ENCODE assay signal across 8 cellular contexts in the genomic region with DNA sequence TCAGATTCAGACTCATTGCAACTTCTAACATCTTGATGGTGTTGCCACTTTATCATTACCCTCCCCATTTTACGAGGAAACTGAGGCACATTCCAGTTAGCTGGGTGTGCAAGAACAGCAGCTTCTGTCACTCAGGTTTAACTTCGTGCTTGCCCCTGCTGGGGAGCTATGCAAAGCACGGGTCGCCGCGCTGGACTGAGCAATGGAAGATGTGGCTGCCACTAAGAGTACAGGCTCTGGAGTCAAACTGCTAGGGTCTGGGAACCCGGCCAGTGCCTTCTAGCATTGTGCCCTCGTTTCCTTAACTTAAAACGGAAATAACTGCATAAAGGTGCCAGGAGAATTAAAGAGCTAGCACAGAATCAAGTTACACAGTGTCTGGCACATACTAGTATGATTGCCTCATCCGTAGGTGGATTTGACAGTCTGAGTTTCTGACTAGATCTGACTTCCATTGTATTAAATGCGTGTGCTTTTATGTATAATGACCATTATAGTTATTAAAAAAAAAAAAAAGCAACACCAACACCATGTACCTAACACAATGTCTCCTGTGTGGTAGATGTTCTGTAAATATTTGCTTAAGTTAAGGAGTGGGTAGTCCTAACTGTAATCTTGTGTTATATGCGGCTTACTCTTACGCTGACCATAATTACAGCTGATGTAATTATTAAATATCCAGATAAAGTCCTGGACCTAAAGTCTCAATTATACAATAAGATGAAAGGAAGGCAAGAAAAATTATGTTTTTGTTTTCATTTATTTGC. TPM values are rescaled to one million over a fixed set of nuclear protein-coding genes. Genes with fewer than 3 reads are reported as not detected.
DNase-seq lines count a peak whose midpoint lies in the region; ATAC-seq and TF ChIP-seq lines count a peak whose summit lies in the region.

No MANE protein-coding gene starts in this region.

- H3K27ac ChIP-seq in BLaER1 (peak overlapping the region; percentile 98), esophagus muscularis mucosa (replicated peaks in 1 of 4) (peak overlapping the region; percentile 90 to 95 (median 92)), substantia nigra (ENCODE audit: low read depth, low read length, poor library complexity, severe bottlenecking) (peak overlapping the region; percentile 67)

- H3K9ac ChIP-seq in BLaER1: peak overlapping the region; percentile 97

- H4K20me1 ChIP-seq in BLaER1: peaks cover 29% of the 10 kb centered on the region

- H3K4me1 ChIP-seq in BLaER1: peaks cover 58% of the 10 kb centered on the region
- H3K4me1 ChIP-seq in esophagus muscularis mucosa: peaks cover 51 to 62% (median 60%) of the 10 kb centered on the region in 4 donors

- peaks cover 20 to 32% (median 22%) of the 10 kb centered on the region in 3 donors for H3K4me1 Mint-ChIP-seq in naive B cell

- peaks cover 39% of the 10 kb centered on the region for H3K36me3 ChIP-seq in BLaER1
- peaks cover 9 to 30% (median 15%) of the 10 kb centered on the region in 4 donors for H3K36me3 ChIP-seq in esophagus muscularis mucosa

- H3K27me3 ChIP-seq in BLaER1: no peaks in the 10 kb centered on the region
- no peaks in the 10 kb centered on the region for H3K27me3 ChIP-seq in esophagus muscularis mucosa

- intact Hi-C loops in esophagus muscularis mucosa (cut with DNase I): loop anchor here (10.0 kb wide), 1 partner anchor 593 kb away; no protein-coding TSS in a partner anchor

- no peak for TF ChIP-seq EP300 in esophagus muscularis mucosa (IDR thresholded peaks at IDR 0.05)

- WGBS in esophagus muscularis mucosa: 11% methylated on average over 12 of the region's 13 CpGs

- TF ChIP-seq CTCF in esophagus muscularis mucosa (IDR thresholded peaks at IDR 0.05): peak in 1 of 3 experiments; percentile 40

- ATAC-seq in GM18873 (IDR thresholded peaks at IDR 0.05; ENCODE audit: low FRiP score, unreplicated experiment) (peak; percentile 70), HG03095 (IDR thresholded peaks at IDR 0.05; ENCODE audit: unreplicated experiment) (peak; percentile 75), naive B cell (ENCODE audit: low read depth in 2 of 2) (peak; percentile 63 to 66)

- H3K4me3 Mint-ChIP-seq in naive B cell: peak overlapping the region; percentile 85 to 94 (median 91)

- DNase-seq in NCI-H345 treated with DMSO at 0.1 percent for 48 hours (lab: John Stamatoyannopoulos, UW; ENCODE audit: unreplicated experiment) (peak; percentile 23), activated T-cell treated with anti-CD3 and anti-CD28 coated beads for 4 hours (peak; percentile 28), esophagus muscularis mucosa (ENCODE audit: extremely low spot score) (peak; percentile 92), naive B cell (peak; percentile 46), substantia nigra (lab: John Stamatoyannopoulos, UW) (peak in 12 of 49 donors; percentile 25 to 68 (median 52))

- peak overlapping the region; percentile 97 for H3K4me2 ChIP-seq in BLaER1

- peak overlapping the region; percentile 66 to 94 (median 90) for H3K27ac Mint-ChIP-seq in naive B cell

- H3K9me3 ChIP-seq in BLaER1 (peaks cover 30% of the 10 kb centered on the region), esophagus muscularis mucosa (no peaks in the 10 kb centered on the region)

- H3K36me3 Mint-ChIP-seq in naive B cell: peaks cover 19 to 20% of the 10 kb centered on the region in 2 donors

- H3K27me3 Mint-ChIP-seq in naive B cell: peaks cover 0 to 3% (median 0%) of the 10 kb centered on the region in 3 donors

- no peak for TF ChIP-seq POLR2A in esophagus muscularis mucosa (IDR thresholded peaks at IDR 0.05; ENCODE audit: low read depth)

- peaks cover 0 to 18% (median 8%) of the 10 kb centered on the region in 7 donors for H3K9me3 Mint-ChIP-seq in naive B cell

- peak overlapping the region; percentile 81 for H3K4me3 ChIP-seq in BLaER1
- H3K4me3 ChIP-seq in esophagus muscularis mucosa: peak overlapping the region; percentile 66 to 69 (median 68)

RNA-seq across cellular contexts. Expression of a gene that starts 0.8 kb away (rescaled TPM):
- 10 to 100 TPM; 17.5 to 24.4 (median 19.5) TPM for total RNA-seq in esophagus muscularis mucosa
- 10 to 100 TPM; 52.9 to 73.2 (median 61.9) TPM for polyA plus RNA-seq in naive B cell (ENCODE audit: low read depth in 6 of 6)

RNA-seq across cellular contexts. Expression of a gene that starts 23.0 kb away (rescaled TPM):
- 100 to 1,000 TPM in 2 of 4 donors, 10 to 100 TPM in 2; 32.0 to 413 (median 126) TPM for total RNA-seq in esophagus muscularis mucosa
- polyA plus RNA-seq in naive B cell (ENCODE audit: low read depth in 6 of 6): not detected

RNA-seq across cellular contexts. Expression of a gene that starts 42.0 kb away (rescaled TPM):
- 10 to 100 TPM; 27.6 to 41.5 (median 32.7) TPM for total RNA-seq in esophagus muscularis mucosa
- under 1 TPM in 4 of 6 donors, not detected in 2; 0.06 to 0.60 (median 0.27) TPM for polyA plus RNA-seq in naive B cell (ENCODE audit: low read depth in 6 of 6)
